ENCODE assay signal across 8 cellular contexts in genomic region chr6:34657307-34657978, GRCh38. TPM values are rescaled to one million over a fixed set of nuclear protein-coding genes. Genes with fewer than 3 reads are reported as not detected.
DNase-seq lines count a peak whose midpoint lies in the region; FAIRE-seq and TF ChIP-seq lines count a peak whose summit lies in the region.

No MANE protein-coding gene starts in this region.

- no peaks in the 10 kb centered on the region for H3K9me3 ChIP-seq in skeletal muscle satellite cell (replicated peaks; ENCODE audit: low read length)

- H3K27me3 ChIP-seq in skeletal muscle satellite cell (ENCODE audit: control insufficient read depth, insufficient read depth, low read length) = no peaks in the 10 kb centered on the region

- H3K9ac ChIP-seq in skeletal muscle satellite cell (ENCODE audit: low read depth, low read length) = peak overlapping the region; percentile 82

- H3K4me3 ChIP-seq in GM12864 (ENCODE audit: low read depth, low read length) (peak overlapping the region; percentile 18), skeletal muscle satellite cell (ENCODE audit: low read length) (peak overlapping the region; percentile 67)

- peak; percentile 64 for FAIRE-seq in A204.1 (lab: Jason Lieb, UNC)
- FAIRE-seq in GM19239 (lab: Jason Lieb, UNC) = no peak

- peaks cover 11% of the 10 kb centered on the region for H3K36me3 ChIP-seq in skeletal muscle satellite cell (ENCODE audit: insufficient read depth, low read length)

- H3K4me2 ChIP-seq in skeletal muscle satellite cell (ENCODE audit: low read length) = peak overlapping the region; percentile 87

- H3K4me1 ChIP-seq in skeletal muscle satellite cell (ENCODE audit: control insufficient read depth, insufficient read depth, low read length) = peaks cover 51% of the 10 kb centered on the region

- no peak for TF ChIP-seq CTCF in GM12864 (IDR thresholded peaks at IDR 0.05; ENCODE audit: low read depth, low read length, missing control alignments)

- no peak for DNase-seq in GM12864 (ENCODE audit: low read depth)
- DNase-seq in NCI-H446 treated with DMSO at 0.1 percent for 48 hours (lab: John Stamatoyannopoulos, UW) = peak; percentile 89
- DNase-seq in astrocyte of the hippocampus (ENCODE audit: low read depth, low spot score) = peak; percentile 84
- peak; percentile 25 to 49 for DNase-seq in hippocampal formation (lab: John Stamatoyannopoulos, UW)
- DNase-seq in GDM1 (lab: John Stamatoyannopoulos, UW) = no peak
- no peak for DNase-seq in GM19239 (ENCODE audit: insufficient read length, low spot score)

RNA-seq across cellular contexts. Expression of gene ILRUN, which starts 39.1 kb away (rescaled TPM):
- total RNA-seq in skeletal muscle satellite cell (2012; rRNA removed) = 25.9 and 26.4 TPM in 2 replicates

Comparison
In these comparisons a context has a peak if more than half of its experiments do, and no peak if none do; other contexts are left out.
1. DNase-seq: peak in NCI-H446 treated with DMSO at 0.1 percent for 48 hours (single experiment), astrocyte of the hippocampus (single experiment) and hippocampal formation (2 of 2); none in GM12864 (single experiment), GDM1 (single experiment) and GM19239 (single experiment).